14 cellular contexts compared by ENCODE assay signal in genomic region chr9:20015427-20015931, GRCh38.
A peak's percentile ranks its signal among the peaks of the same experiment; 100 is the strongest.
DNase-seq lines count a peak whose midpoint lies in the region; ATAC-seq and TF ChIP-seq lines count a peak whose summit lies in the region.
"Had no signal": no experiment of that assay in that cellular context is flagged by ENCODE, and none has a peak within 500 bp of the region (broad histone marks: within the 10 kb centered on the region; RNA-seq: fewer than 3 reads in every experiment).

No MANE protein-coding gene starts in this region.

- no peak overlapping the region for H3K4me3 Mint-ChIP-seq in activated CD4-positive, alpha-beta memory T cell treated with anti-CD3 and anti-CD28 coated beads, Interleukin-2, amount 10 ng/mL, durations not matched to agents 7 days and 5 days
- no peak overlapping the region for H3K4me3 Mint-ChIP-seq in activated CD4-positive, alpha-beta memory T cell treated with anti-CD3 and anti-CD28 coated beads for 36 hours
- H3K4me3 Mint-ChIP-seq in memory B cell (no peak overlapping the region), glutamatergic neuron (ENCODE audit: unreplicated experiment) (no peak overlapping the region)

- POLR2A ChIA-PET in activated CD4-positive, alpha-beta memory T cell treated with anti-CD3 and anti-CD28 coated beads, Interleukin-2, amount 10 ng/mL, durations not matched to agents 7 days and 5 days (lab: Charles Lee): interaction anchor here (1.2 to 1.5 kb wide), 2 partner anchors 9 to 16 kb away, joined by 4 to 6 read pairs; no protein-coding TSS in a partner anchor
- POLR2A ChIA-PET in activated CD4-positive, alpha-beta memory T cell treated with anti-CD3 and anti-CD28 coated beads for 36 hours (lab: Charles Lee): interaction anchor here (1.1 kb wide), 1 partner anchor 17 kb away, joined by 4 read pairs; no protein-coding TSS in a partner anchor

- peaks cover 23% of the 10 kb centered on the region for H3K9me3 Mint-ChIP-seq in activated CD4-positive, alpha-beta memory T cell treated with anti-CD3 and anti-CD28 coated beads, Interleukin-2, amount 10 ng/mL, durations not matched to agents 7 days and 5 days
- peaks cover 18% of the 10 kb centered on the region for H3K9me3 Mint-ChIP-seq in activated CD4-positive, alpha-beta memory T cell treated with anti-CD3 and anti-CD28 coated beads for 36 hours
- peaks cover 6% of the 10 kb centered on the region for H3K9me3 Mint-ChIP-seq in memory B cell
- peaks cover 2% of the 10 kb centered on the region for H3K9me3 Mint-ChIP-seq in glutamatergic neuron (ENCODE audit: unreplicated experiment)

- ATAC-seq in HG02678 (IDR thresholded peaks at IDR 0.05; ENCODE audit: unreplicated experiment) (peak; percentile 77), memory B cell (ENCODE audit: low read depth) (peak; percentile 29), HG02623 (IDR thresholded peaks at IDR 0.05; ENCODE audit: unreplicated experiment) (no peak)

- 97% methylated on average over 2 of the region's 2 CpGs for WGBS in hepatocyte (ENCODE audit: low lambda C conversion rate, missing lambda C conversion rate)

- no peaks in the 10 kb centered on the region for H4K20me1 ChIP-seq in hepatocyte (ENCODE audit: insufficient read depth, poor library complexity, severe bottlenecking)

- H3K4me2 ChIP-seq in hepatocyte: no peak overlapping the region
- H3K4me2 ChIP-seq: KMS-11 had no signal

- H2AFZ ChIP-seq in hepatocyte: no peak overlapping the region

- no peaks in the 10 kb centered on the region for H3K9me3 ChIP-seq in hepatocyte (ENCODE audit: low read depth)
- H3K9me3 ChIP-seq: neutrophil had no signal

- H3K4me1 Mint-ChIP-seq in activated CD4-positive, alpha-beta memory T cell treated with anti-CD3 and anti-CD28 coated beads, Interleukin-2, amount 10 ng/mL, durations not matched to agents 7 days and 5 days: peaks cover 23% of the 10 kb centered on the region
- peaks cover 26% of the 10 kb centered on the region for H3K4me1 Mint-ChIP-seq in activated CD4-positive, alpha-beta memory T cell treated with anti-CD3 and anti-CD28 coated beads for 36 hours (ENCODE audit: low read depth)
- H3K4me1 Mint-ChIP-seq in memory B cell: peaks cover 5% of the 10 kb centered on the region
- no peaks in the 10 kb centered on the region for H3K4me1 Mint-ChIP-seq in glutamatergic neuron (ENCODE audit: low read depth, unreplicated experiment)

- no peaks in the 10 kb centered on the region for H3K27me3 ChIP-seq in hepatocyte
- H3K27me3 ChIP-seq: neutrophil had no signal

- TF ChIP-seq CTCF in glutamatergic neuron (IDR thresholded peaks at IDR 0.05; ENCODE audit: partially characterized antibody, unreplicated experiment) (no peak), hepatocyte (IDR thresholded peaks at IDR 0.05; ENCODE audit: poor library complexity) (no peak)

- H3K27me3 Mint-ChIP-seq in activated CD4-positive, alpha-beta memory T cell treated with anti-CD3 and anti-CD28 coated beads, Interleukin-2, amount 10 ng/mL, durations not matched to agents 7 days and 5 days: no peaks in the 10 kb centered on the region
- peaks cover 1% of the 10 kb centered on the region for H3K27me3 Mint-ChIP-seq in activated CD4-positive, alpha-beta memory T cell treated with anti-CD3 and anti-CD28 coated beads for 36 hours
- H3K27me3 Mint-ChIP-seq in memory B cell (no peaks in the 10 kb centered on the region), glutamatergic neuron (ENCODE audit: unreplicated experiment) (no peaks in the 10 kb centered on the region)

- DNase-seq in activated CD4-positive, alpha-beta memory T cell treated with anti-CD3 and anti-CD28 coated beads, Interleukin-2, amount 10 ng/mL, durations not matched to agents 7 days and 5 days: no peak
- no peak for DNase-seq in activated CD4-positive, alpha-beta memory T cell treated with anti-CD3 and anti-CD28 coated beads for 36 hours
- DNase-seq in NCI-H69 (lab: John Stamatoyannopoulos, UW) (peak; percentile 18), memory B cell (ENCODE audit: low spot score in 2 of 2) (no peak), glutamatergic neuron (no peak), hepatocyte (ENCODE audit: low spot score) (no peak)
- DNase-seq: activated gamma-delta T cell treated with Interleukin-2 at 50 U/mL for 16 hours; NCI-H524 treated with DMSO at 0.1 percent for 48 hours; stimulated activated CD4-positive, alpha-beta T cell treated with anti-CD3 and anti-CD28 coated beads, Interleukin-2, amount 100 ng/mL, for 48 hours; substantia nigra had no signal

- H3K36me3 ChIP-seq in hepatocyte (replicated peaks; ENCODE audit: insufficient read depth, low read depth): no peaks in the 10 kb centered on the region
- H3K36me3 ChIP-seq: neutrophil had no signal

- intact Hi-C loops in activated CD4-positive, alpha-beta memory T cell treated with anti-CD3 and anti-CD28 coated beads for 36 hours (cut with micrococcal nuclease): loop anchor here (2.0 kb wide), 1 partner anchor 27 kb away; no protein-coding TSS in a partner anchor

- peak overlapping the region; percentile 59 for H3K27ac Mint-ChIP-seq in activated CD4-positive, alpha-beta memory T cell treated with anti-CD3 and anti-CD28 coated beads, Interleukin-2, amount 10 ng/mL, durations not matched to agents 7 days and 5 days
- no peak overlapping the region for H3K27ac Mint-ChIP-seq in activated CD4-positive, alpha-beta memory T cell treated with anti-CD3 and anti-CD28 coated beads for 36 hours
- no peak overlapping the region for H3K27ac Mint-ChIP-seq in memory B cell
- H3K27ac Mint-ChIP-seq in glutamatergic neuron (ENCODE audit: unreplicated experiment): no peak overlapping the region

- no peaks in the 10 kb centered on the region for H3K4me1 ChIP-seq in hepatocyte (ENCODE audit: insufficient read depth)

- H3K9me2 ChIP-seq in hepatocyte (replicated peaks; ENCODE audit: insufficient read depth): no peaks in the 10 kb centered on the region

- no peak overlapping the region for H3K4me3 ChIP-seq in hepatocyte

- H3K36me3 Mint-ChIP-seq in activated CD4-positive, alpha-beta memory T cell treated with anti-CD3 and anti-CD28 coated beads, Interleukin-2, amount 10 ng/mL, durations not matched to agents 7 days and 5 days (ENCODE audit: low read depth): peaks cover 17% of the 10 kb centered on the region
- peaks cover 10% of the 10 kb centered on the region for H3K36me3 Mint-ChIP-seq in activated CD4-positive, alpha-beta memory T cell treated with anti-CD3 and anti-CD28 coated beads for 36 hours
- H3K36me3 Mint-ChIP-seq in memory B cell (peaks cover 4% of the 10 kb centered on the region), glutamatergic neuron (ENCODE audit: unreplicated experiment) (peaks cover 15% of the 10 kb centered on the region)

- CTCF ChIA-PET in activated CD4-positive, alpha-beta memory T cell treated with anti-CD3 and anti-CD28 coated beads, Interleukin-2, amount 10 ng/mL, durations not matched to agents 7 days and 5 days (lab: Charles Lee): no interaction called here
- CTCF ChIA-PET in activated CD4-positive, alpha-beta memory T cell treated with anti-CD3 and anti-CD28 coated beads for 36 hours (lab: Charles Lee): no interaction called here

- H3K27ac ChIP-seq in hepatocyte: no peak overlapping the region
- H3K27ac ChIP-seq: KMS-11, neutrophil had no signal

- H3K79me2 ChIP-seq in hepatocyte: no peaks in the 10 kb centered on the region
